ENCODE assay signal across 31 cellular contexts in genomic region chr2:75822336-75822735, GRCh38.
"Had no signal": no experiment of that assay in that cellular context is flagged by ENCODE, and none has a peak within 500 bp of the region (broad histone marks: within the 10 kb centered on the region; RNA-seq: fewer than 3 reads in every experiment).

No MANE protein-coding gene starts in this region.

- H3K27ac ChIP-seq: brain microvascular endothelial cell, cardiac muscle cell, colonic mucosa, gastrocnemius medialis, heart left ventricle, WERI-Rb-1 had no signal

- ATAC-seq: activated CD4-positive, alpha-beta T cell treated with anti-CD3 and anti-CD28 coated beads for 36 hours; activated CD4-positive, CD25-positive, alpha-beta regulatory T cell treated with anti-CD3 and anti-CD28 coated beads, Interleukin-2, amount 50 U/mL, for 24 hours; activated naive CD4-positive, alpha-beta T cell treated with anti-CD3 and anti-CD28 coated beads, Interleukin-2, amount 50 U/mL, for 72 hours; activated T-cell treated with anti-CD3 and anti-CD28 coated beads, Interleukin-2, amount 50 U/mL, for 72 hours; esophagus mucosa; gastrocnemius medialis; heart left ventricle; T-cell had no signal

- H3K27me3 Mint-ChIP-seq: activated B cell treated with CpG ODN at 0.5 μM for 24 hours; activated CD4-positive, alpha-beta memory T cell treated with anti-CD3 and anti-CD28 coated beads, Interleukin-2, amount 10 ng/mL, durations not matched to agents 7 days and 5 days; activated CD4-positive, alpha-beta T cell treated with anti-CD3 and anti-CD28 coated beads, Interleukin-2, amount 10 ng/mL, durations not matched to agents 24 days and 14 days; activated naive CD4-positive, alpha-beta T cell treated with anti-CD3 and anti-CD28 coated beads, Interleukin-2, amount 10 ng/mL, durations not matched to agents 7 days and 5 days had no signal

- H3K27me3 ChIP-seq: brain microvascular endothelial cell, cardiac muscle cell, colonic mucosa, gastrocnemius medialis, heart left ventricle had no signal

- H3K36me3 ChIP-seq: brain microvascular endothelial cell, cardiac muscle cell, colonic mucosa, gastrocnemius medialis, heart left ventricle, WERI-Rb-1 had no signal

- H3K4me3 ChIP-seq: cardiac muscle cell, colonic mucosa, gastrocnemius medialis, heart left ventricle had no signal

- DNase-seq: activated B cell treated with CpG ODN at 0.5 μM for 24 hours; activated CD4-positive, alpha-beta memory T cell treated with anti-CD3 and anti-CD28 coated beads, Interleukin-2, amount 10 ng/mL, durations not matched to agents 7 days and 5 days; activated CD4-positive, alpha-beta T cell treated with anti-CD3 and anti-CD28 coated beads for 36 hours; activated CD4-positive, alpha-beta T cell treated with anti-CD3 and anti-CD28 coated beads, Interleukin-2, amount 10 ng/mL, durations not matched to agents 24 days and 14 days; activated CD8-positive, alpha-beta memory T cell treated with anti-CD3 and anti-CD28 coated beads, Interleukin-2, amount 50 U/mL, for 48 hours; activated gamma-delta T cell; activated naive CD4-positive, alpha-beta T cell; activated naive CD4-positive, alpha-beta T cell treated with anti-CD3 and anti-CD28 coated beads, Interleukin-2, amount 10 ng/mL, durations not matched to agents 7 days and 5 days; activated naive CD8-positive, alpha-beta T cell treated with anti-CD3 and anti-CD28 coated beads, Interleukin-2, amount 10 ng/mL, durations not matched to agents 7 days and 5 days; activated T-cell treated with anti-CD3 and anti-CD28 coated beads for 4 hours; activated T-cell treated with anti-CD3 and anti-CD28 coated beads, Interleukin-2, amount 50 U/mL, for 24 hours; activated T-cell treated with anti-CD3 and anti-CD28 coated beads, Interleukin-2, amount 50 U/mL, for 72 hours; brain microvascular endothelial cell; central memory CD4-positive, alpha-beta T cell; cerebellar nuclear complex; colonic mucosa; effector CD8-positive, alpha-beta T cell; foreskin fibroblast; gastrocnemius medialis; glutamatergic neuron; heart left ventricle; SW 1271; T-cell; T1000; WERI-Rb-1 had no signal

- H3K27ac Mint-ChIP-seq: activated B cell treated with CpG ODN at 0.5 μM for 24 hours; activated CD4-positive, alpha-beta memory T cell treated with anti-CD3 and anti-CD28 coated beads, Interleukin-2, amount 10 ng/mL, durations not matched to agents 7 days and 5 days; activated CD4-positive, alpha-beta T cell treated with anti-CD3 and anti-CD28 coated beads for 36 hours; activated CD4-positive, alpha-beta T cell treated with anti-CD3 and anti-CD28 coated beads, Interleukin-2, amount 10 ng/mL, durations not matched to agents 24 days and 14 days; activated naive CD4-positive, alpha-beta T cell treated with anti-CD3 and anti-CD28 coated beads, Interleukin-2, amount 10 ng/mL, durations not matched to agents 7 days and 5 days; activated naive CD4-positive, alpha-beta T cell treated with anti-CD3 and anti-CD28 coated beads, Interleukin-2, amount 50 U/mL, for 72 hours; activated naive CD8-positive, alpha-beta T cell treated with anti-CD3 and anti-CD28 coated beads, Interleukin-2, amount 10 ng/mL, durations not matched to agents 7 days and 5 days; activated T-cell treated with anti-CD3 and anti-CD28 coated beads, Interleukin-2, amount 50 U/mL, for 24 hours; activated T-cell treated with anti-CD3 and anti-CD28 coated beads, Interleukin-2, amount 50 U/mL, for 72 hours; T-cell; T-helper 1 cell treated with Interleukin-12 subunit alpha and Interleukin-12 subunit beta and Interleukin-4 antibody, amounts not matched to agents 30 μg/mL and 1 μg/mL, for 36 hours; T-helper 2 cell treated with Interferon-gamma antibody and Interleukin-4, amounts not matched to agents 5 μg/mL and 100 μg/mL, for 36 hours had no signal

- H3K4me1 Mint-ChIP-seq: activated B cell treated with CpG ODN at 0.5 μM for 24 hours; activated CD4-positive, alpha-beta memory T cell treated with anti-CD3 and anti-CD28 coated beads, Interleukin-2, amount 10 ng/mL, durations not matched to agents 7 days and 5 days; activated CD4-positive, alpha-beta T cell treated with anti-CD3 and anti-CD28 coated beads for 36 hours; activated CD4-positive, alpha-beta T cell treated with anti-CD3 and anti-CD28 coated beads, Interleukin-2, amount 10 ng/mL, durations not matched to agents 24 days and 14 days; activated naive CD4-positive, alpha-beta T cell treated with anti-CD3 and anti-CD28 coated beads, Interleukin-2, amount 10 ng/mL, durations not matched to agents 7 days and 5 days; activated naive CD8-positive, alpha-beta T cell treated with anti-CD3 and anti-CD28 coated beads, Interleukin-2, amount 10 ng/mL, durations not matched to agents 7 days and 5 days; T-cell had no signal

- H3K9me3 Mint-ChIP-seq: activated naive CD4-positive, alpha-beta T cell treated with anti-CD3 and anti-CD28 coated beads, Interleukin-2, amount 10 ng/mL, durations not matched to agents 7 days and 5 days had no signal

- H3K4me3 Mint-ChIP-seq: activated B cell treated with CpG ODN at 0.5 μM for 24 hours; activated CD4-positive, alpha-beta memory T cell treated with anti-CD3 and anti-CD28 coated beads, Interleukin-2, amount 10 ng/mL, durations not matched to agents 7 days and 5 days; activated CD4-positive, alpha-beta T cell treated with anti-CD3 and anti-CD28 coated beads for 36 hours; activated CD4-positive, alpha-beta T cell treated with anti-CD3 and anti-CD28 coated beads, Interleukin-2, amount 10 ng/mL, durations not matched to agents 24 days and 14 days; activated naive CD4-positive, alpha-beta T cell treated with anti-CD3 and anti-CD28 coated beads, Interleukin-2, amount 10 ng/mL, durations not matched to agents 7 days and 5 days; activated naive CD8-positive, alpha-beta T cell treated with anti-CD3 and anti-CD28 coated beads, Interleukin-2, amount 10 ng/mL, durations not matched to agents 7 days and 5 days; activated T-cell treated with anti-CD3 and anti-CD28 coated beads, Interleukin-2, amount 50 U/mL, for 24 hours; activated T-cell treated with anti-CD3 and anti-CD28 coated beads, Interleukin-2, amount 50 U/mL, for 72 hours; T-cell; T-helper 1 cell treated with Interleukin-12 subunit alpha and Interleukin-12 subunit beta and Interleukin-4 antibody, amounts not matched to agents 30 μg/mL and 1 μg/mL, for 36 hours; T-helper 2 cell treated with Interferon-gamma antibody and Interleukin-4, amounts not matched to agents 5 μg/mL and 100 μg/mL, for 36 hours had no signal

- H3K4me1 ChIP-seq: colonic mucosa, gastrocnemius medialis, heart left ventricle had no signal

- H3K36me3 Mint-ChIP-seq: activated naive CD4-positive, alpha-beta T cell treated with anti-CD3 and anti-CD28 coated beads, Interleukin-2, amount 10 ng/mL, durations not matched to agents 7 days and 5 days; activated naive CD4-positive, alpha-beta T cell treated with anti-CD3 and anti-CD28 coated beads, Interleukin-2, amount 50 U/mL, for 72 hours; activated naive CD8-positive, alpha-beta T cell treated with anti-CD3 and anti-CD28 coated beads, Interleukin-2, amount 10 ng/mL, durations not matched to agents 7 days and 5 days; T-cell had no signal

- H3K9me3 ChIP-seq: colonic mucosa, gastrocnemius medialis had no signal
